In genomic region chr20:40587038-40587437, GRCh38 we compare ENCODE assay signal across 22 cellular contexts.
"Had no signal": no experiment of that assay in that cellular context is flagged by ENCODE, and none has a peak within 500 bp of the region (broad histone marks: within the 10 kb centered on the region; RNA-seq: fewer than 3 reads in every experiment).

No MANE protein-coding gene starts in this region.

- DNase-seq: cortex of kidney; effector memory CD8-positive, alpha-beta T cell; erythroblast; hypothalamus; immature natural killer cell; islet precursor cell; kidney glomerular epithelial cell; left ventricle myocardium superior; lower lobe of right lung; natural killer cell; occipital lobe; ovary; posterior cingulate gyrus; psoas muscle; right cardiac atrium; sigmoid colon; spleen; stimulated activated CD4-positive, alpha-beta T cell treated with anti-CD3 and anti-CD28 coated beads, Interleukin-4, amount 100 ng/mL, for 4 hours; stimulated activated naive B cell treated with anti-CD40 and anti-IgM and Interleukin-4, amounts not matched to agents 10 μg/mL and 1 μg/mL and 100 μg/mL, for 72 hours had no signal

- H3K27ac ChIP-seq: lower lobe of right lung, ovary, psoas muscle, sigmoid colon, spleen, thoracic aorta, tibial nerve, upper lobe of left lung had no signal

- ATAC-seq: effector memory CD8-positive, alpha-beta T cell; left ventricle myocardium superior; lower lobe of right lung; natural killer cell; psoas muscle; right cardiac atrium; stimulated activated naive B cell treated with anti-CD40 and anti-IgM and Interleukin-4, amounts not matched to agents 10 μg/mL and 1 μg/mL and 100 μg/mL, for 72 hours had no signal

- H3K27me3 ChIP-seq: ovary, sigmoid colon, tibial nerve, upper lobe of left lung had no signal

- H3K4me3 ChIP-seq: lower lobe of right lung, ovary, psoas muscle, sigmoid colon, spleen, thoracic aorta, tibial nerve, upper lobe of left lung had no signal

- H3K36me3 ChIP-seq: lower lobe of right lung, ovary, sigmoid colon, spleen, thoracic aorta, tibial nerve, upper lobe of left lung had no signal

- H3K9me3 ChIP-seq: lower lobe of right lung, ovary, psoas muscle, sigmoid colon, spleen, thoracic aorta, tibial nerve, upper lobe of left lung had no signal

- H3K4me1 ChIP-seq: sigmoid colon, tibial nerve had no signal
